8 cellular contexts compared by ENCODE assay signal in the genomic region with DNA sequence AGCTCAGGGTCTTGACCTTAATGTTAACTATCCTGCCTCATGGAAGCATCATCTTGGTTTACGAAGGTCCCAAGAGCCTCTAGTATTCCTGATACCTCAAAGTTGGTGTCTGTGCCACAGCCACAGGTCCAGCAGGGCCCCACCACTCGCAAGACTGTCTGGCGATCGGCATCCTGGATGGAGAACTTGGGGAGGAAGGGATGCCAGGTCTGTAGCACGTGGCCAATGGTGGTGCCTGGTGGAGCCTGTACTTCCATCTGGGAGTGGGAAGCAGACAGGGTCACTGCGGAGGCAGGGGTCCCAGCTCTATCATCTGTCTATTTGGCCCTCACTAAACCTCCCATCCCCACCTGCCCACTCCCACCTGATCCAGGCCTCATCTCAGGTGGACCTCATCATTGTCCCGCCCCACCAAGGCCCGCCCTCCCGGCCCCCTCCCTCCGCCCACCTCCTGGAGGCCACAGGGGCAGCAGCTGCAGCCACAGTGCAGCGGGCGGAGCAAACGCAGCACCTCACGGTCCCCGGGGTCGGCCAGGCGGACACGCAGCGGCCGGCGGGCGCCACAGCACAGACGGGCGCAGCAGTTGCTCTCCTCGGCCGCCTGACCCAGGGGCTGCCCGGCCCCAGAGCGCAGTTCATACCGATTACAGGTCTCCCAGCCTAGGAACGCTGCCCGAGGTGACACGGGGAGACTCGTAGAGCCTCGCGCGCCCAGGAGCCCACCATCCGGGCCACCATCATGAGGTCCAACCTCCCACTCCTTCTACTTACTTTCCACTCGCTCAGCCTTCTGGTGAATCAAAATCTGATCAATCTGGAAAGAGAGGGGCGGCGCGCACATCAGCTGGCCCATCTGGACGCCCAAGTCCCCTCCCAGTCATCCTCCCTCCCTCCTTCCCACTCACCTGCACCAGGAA. TPM values are rescaled to one million over a fixed set of nuclear protein-coding genes. Genes with fewer than 3 reads are reported as not detected.
DNase-seq lines count a peak whose midpoint lies in the region; ATAC-seq and TF ChIP-seq lines count a peak whose summit lies in the region.

No MANE protein-coding gene starts in this region.

- peaks cover 49% of the 10 kb centered on the region for H3K36me3 Mint-ChIP-seq in CD8-positive, alpha-beta T cell

- ATAC-seq in CD8-positive, alpha-beta T cell, result no peak
- ATAC-seq in HG03354 (IDR thresholded peaks at IDR 0.05; ENCODE audit: poor library complexity, severe bottlenecking, unreplicated experiment) (no peak), GM19035 (IDR thresholded peaks at IDR 0.05; ENCODE audit: unreplicated experiment) (no peak)

- H3F3A ChIP-seq in PC-9 (ENCODE audit: insufficient read depth, low read depth), result peaks cover 8% of the 10 kb centered on the region; the same call in 1 of the 2 replicates

- in situ Hi-C loops in KBM-7 (cut with MboI; ENCODE audit: low pct_unique_long_range_greater_than_20kb, low sequenced_read_pairs), result no loop called here

- H3K4me1 ChIP-seq in CD8-positive, alpha-beta T cell (ENCODE audit: insufficient read depth, low read length), result peaks cover 33% of the 10 kb centered on the region
- 0 out of 2 replicates have a peak, but pooled peaks cover 3% of the 10 kb centered on the region for H3K4me1 ChIP-seq in PC-9 (replicated peaks; ENCODE audit: insufficient read depth)
- peaks cover 11% of the 10 kb centered on the region for H3K4me1 ChIP-seq in osteoblast (ENCODE audit: insufficient read depth, low read length)

- peak overlapping the region; percentile 60 for H3K27ac Mint-ChIP-seq in CD8-positive, alpha-beta T cell

- no peaks in the 10 kb centered on the region for H3K9me3 ChIP-seq in CD8-positive, alpha-beta T cell (ENCODE audit: low read length)
- H3K9me3 ChIP-seq in PC-9 (ENCODE audit: insufficient read depth, low read depth) (no peaks in the 10 kb centered on the region), osteoblast (ENCODE audit: low read depth, low read length) (no peaks in the 10 kb centered on the region)

- peaks cover 43% of the 10 kb centered on the region for H3K36me3 ChIP-seq in CD8-positive, alpha-beta T cell (ENCODE audit: insufficient read depth, low read length)
- H3K36me3 ChIP-seq in PC-9 (ENCODE audit: low read depth) (no peaks in the 10 kb centered on the region), osteoblast (ENCODE audit: insufficient read depth, low read length) (peaks cover 37% of the 10 kb centered on the region)

- intact Hi-C loops in CD8-positive, alpha-beta T cell (cut with DNase I, micrococcal nuclease), result no loop called here
- intact Hi-C loops in PC-9 (cut with micrococcal nuclease; ENCODE audit: unreplicated experiment), result no loop called here

- H3K79me2 ChIP-seq in PC-9 (ENCODE audit: low read depth) (no peaks in the 10 kb centered on the region), osteoblast (ENCODE audit: insufficient read depth, low read length) (peaks cover 7% of the 10 kb centered on the region)

- no peak for TF ChIP-seq CTCF in CD8-positive, alpha-beta T cell (IDR thresholded peaks at IDR 0.05)
- TF ChIP-seq CTCF in PC-9 (conservative IDR thresholded peaks at IDR 0.05), result no peak
- TF ChIP-seq CTCF in osteoblast (IDR thresholded peaks at IDR 0.05; ENCODE audit: extremely low read depth, low read depth, low read length), result no peak

- peak overlapping the region; percentile 68 for H3K27ac ChIP-seq in CD8-positive, alpha-beta T cell (ENCODE audit: low read depth, low read length)
- H3K27ac ChIP-seq in PC-9 (no peak overlapping the region), epithelial cell of prostate (peak overlapping the region; percentile 87), osteoblast (ENCODE audit: low read depth, low read length) (no peak overlapping the region)

- H3K27me3 Mint-ChIP-seq in CD8-positive, alpha-beta T cell (ENCODE audit: low read depth), result no peaks in the 10 kb centered on the region

- CTCF ChIA-PET in CD8-positive, alpha-beta T cell (lab: Charles Lee), result no interaction called here
- CTCF ChIA-PET in PC-9 (lab: Charles Lee), result no interaction called here

- peaks cover 26% of the 10 kb centered on the region for H3K4me1 Mint-ChIP-seq in CD8-positive, alpha-beta T cell (ENCODE audit: low read depth)

- H3K4me2 ChIP-seq in PC-9 (peak overlapping the region; percentile 95), osteoblast (ENCODE audit: insufficient read depth, low read length) (peak overlapping the region; percentile 95)

- peak overlapping the region; percentile 84 for H3K4me3 ChIP-seq in CD8-positive, alpha-beta T cell (ENCODE audit: low read depth, low read length)
- peak overlapping the region; percentile 78 for H3K4me3 ChIP-seq in PC-9
- peak overlapping the region; percentile 85 for H3K4me3 ChIP-seq in osteoblast (ENCODE audit: insufficient read depth, low read length)

- no peaks in the 10 kb centered on the region for H4K20me1 ChIP-seq in PC-9 (ENCODE audit: insufficient read depth)
- H4K20me1 ChIP-seq in osteoblast (ENCODE audit: insufficient read depth, low read length), result peaks cover 2% of the 10 kb centered on the region

- BruUV-seq in PC-9 (replicated peaks; lab: Mats Ljungman, UMichigan), result no TSS peak

- POLR2A ChIA-PET in CD8-positive, alpha-beta T cell (lab: Charles Lee), result interaction anchor here (3.6 to 3.8 kb wide), 2 partner anchors 9 to 11 kb away, joined by 12 to 29 read pairs; partner anchors contain the start of gene TMEM256
- POLR2A ChIA-PET in PC-9 (lab: Charles Lee; ENCODE audit: unreplicated experiment), result interaction anchor here (0.6 to 0.8 kb wide), 3 partner anchors 35 to 92 kb away, joined by 3 to 6 read pairs (median 5); no protein-coding TSS in a partner anchor

- H3K4me3 Mint-ChIP-seq in CD8-positive, alpha-beta T cell, result peak overlapping the region; percentile 92

- no peaks in the 10 kb centered on the region for H3K9me3 Mint-ChIP-seq in CD8-positive, alpha-beta T cell

- no peaks in the 10 kb centered on the region for H3K27me3 ChIP-seq in CD8-positive, alpha-beta T cell (ENCODE audit: insufficient read depth, low read length)
- no peaks in the 10 kb centered on the region for H3K27me3 ChIP-seq in PC-9 (ENCODE audit: insufficient read depth, low read depth)
- H3K27me3 ChIP-seq in osteoblast (ENCODE audit: insufficient read depth, low read length), result no peaks in the 10 kb centered on the region

- DNase-seq in CD8-positive, alpha-beta T cell, result no peak
- DNase-seq in PC-9, result no peak
- no peak for DNase-seq in epithelial cell of prostate (ENCODE audit: low read depth, low spot score)
- peak; percentile 80 for DNase-seq in osteoblast (ENCODE audit: insufficient read length, low spot score, missing footprints)
- DNase-seq in KBM-7, result no peak
- DNase-seq in HCEC 1CT, result no peak

- H3K9me2 ChIP-seq in PC-9 (ENCODE audit: insufficient read depth), result no peaks in the 10 kb centered on the region

- no peak overlapping the region for H2AFZ ChIP-seq in PC-9
- H2AFZ ChIP-seq in osteoblast (ENCODE audit: low read length), result no peak overlapping the region

RNA-seq across cellular contexts. Expression of gene PLSCR3, which starts 1.4 kb away (rescaled TPM):
- 10 to 100 TPM; 38.1 TPM for total RNA-seq in CD8-positive, alpha-beta T cell
- 53.0 and 64.5 TPM in 2 replicates for total RNA-seq in PC-9 (2021)
- 19.4 and 27.9 TPM in 2 replicates for total RNA-seq in osteoblast

RNA-seq across cellular contexts. Expression of gene TMEM256, which starts 10.9 kb away (rescaled TPM):
- total RNA-seq in CD8-positive, alpha-beta T cell, result 10 to 100 TPM; 27.1 to 29.1 TPM
- 55.4 and 91.7 TPM in 2 replicates for total RNA-seq in PC-9 (2021)
- 59.4 and 84.6 TPM in 2 replicates for total RNA-seq in osteoblast

RNA-seq across cellular contexts. Expression of gene TNK1, which starts 12.1 kb away (rescaled TPM):
- total RNA-seq in CD8-positive, alpha-beta T cell, result 10 to 100 TPM in 1 of 2 experiments, 1 to 10 TPM in 1; 9.9 to 10.0 TPM
- 15.8 and 18.8 TPM in 2 replicates for total RNA-seq in PC-9 (2021)
- 0.36 TPM in 1 of 2 replicates, not detected in the other for total RNA-seq in osteoblast

RNA-seq across cellular contexts. Expression of gene NLGN2, which starts 14.7 kb away (rescaled TPM):
- total RNA-seq in CD8-positive, alpha-beta T cell, result 10 to 100 TPM; 12.9 to 15.7 TPM
- total RNA-seq in PC-9 (2021) (86.3 and 98.8 TPM in 2 replicates), osteoblast (5.3 and 5.8 TPM in 2 replicates)

RNA-seq across cellular contexts. Expression of gene SPEM1, which starts 27.2 kb away (rescaled TPM):
- total RNA-seq in CD8-positive, alpha-beta T cell, result not detected
- total RNA-seq in PC-9 (2021) (0.83 and 1.1 TPM in 2 replicates), osteoblast (not detected in 2 replicates)

Comparison
In these comparisons a context has a peak if more than half of its experiments do, and no peak if none do; other contexts are left out.
1. H3K27ac ChIP-seq: peak in CD8-positive, alpha-beta T cell (single experiment) and epithelial cell of prostate (single experiment); none in PC-9 (single experiment) and osteoblast (single experiment).
2. Peak in every context shown above with its lines, with median percentiles within 50 percentile points of each other: H3K4me3 ChIP-seq.